In genomic region chr14:93953739-93954515, GRCh38 we compare ENCODE assay signal across 1 cellular context.
TF ChIP-seq lines count a peak whose summit lies in the region.

No MANE protein-coding gene starts in this region.

TF ChIP-seq in H1, 55 proteins besides CTCF, POLR2A, EP300 and RAD21:
- TF ChIP-seq, protein P1, sequence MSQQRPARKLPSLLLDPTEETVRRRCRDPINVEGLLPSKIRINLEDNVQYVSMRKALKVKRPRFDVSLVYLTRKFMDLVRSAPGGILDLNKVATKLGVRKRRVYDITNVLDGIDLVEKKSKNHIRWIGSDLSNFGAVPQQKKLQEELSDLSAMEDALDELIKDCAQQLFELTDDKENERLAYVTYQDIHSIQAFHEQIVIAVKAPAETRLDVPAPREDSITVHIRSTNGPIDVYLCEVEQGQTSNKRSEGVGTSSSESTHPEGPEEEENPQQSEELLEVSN (IDR thresholded peaks at IDR 0.05): no peak
- no peak for TF ChIP-seq TAF1 (IDR thresholded peaks at IDR 0.05; ENCODE audit: low read depth, low read length)
- TF ChIP-seq TAF7 (optimal IDR thresholded peaks at IDR 0.05; ENCODE audit: borderline replicate concordance, low read depth, low read length): no peak
- no peak for TF ChIP-seq SP2 (IDR thresholded peaks at IDR 0.05; ENCODE audit: low read length)
- no peak for TF ChIP-seq KDM1A (IDR thresholded peaks at IDR 0.05; ENCODE audit: borderline replicate concordance, low read length)
- no peak for TF ChIP-seq SP4 (IDR thresholded peaks at IDR 0.05; ENCODE audit: low read length)
- TF ChIP-seq POU5F1 (IDR thresholded peaks at IDR 0.05; ENCODE audit: low read depth, low read length): no peak
- no peak for TF ChIP-seq SRF (IDR thresholded peaks at IDR 0.05; ENCODE audit: low read depth, low read length)
- TF ChIP-seq TBP (IDR thresholded peaks at IDR 0.05; ENCODE audit: low read depth, low read length): no peak
- TF ChIP-seq ATF3 (IDR thresholded peaks at IDR 0.05; ENCODE audit: insufficient read depth, low read depth, low read length): no peak
- no peak for TF ChIP-seq CBX5 (IDR thresholded peaks at IDR 0.05; ENCODE audit: low read depth, low read length)
- TF ChIP-seq FOSL1 (IDR thresholded peaks at IDR 0.05; ENCODE audit: insufficient read depth, low read depth, low read length): no peak
- TF ChIP-seq HDAC2 (IDR thresholded peaks at IDR 0.05; ENCODE audit: borderline replicate concordance in 1 of 2, low read depth in 2 of 2, low read length in 2 of 2): no peak
- no peak for TF ChIP-seq POLR2AphosphoS5 (IDR thresholded peaks at IDR 0.05; ENCODE audit: low read depth, low read length)
- no peak for TF ChIP-seq BRCA1 (IDR thresholded peaks at IDR 0.05; ENCODE audit: low read depth, low read length)
- TF ChIP-seq PHF8 (conservative IDR thresholded peaks at IDR 0.05; ENCODE audit: low read depth, low read length): no peak
- TF ChIP-seq SIX5 (IDR thresholded peaks at IDR 0.05; ENCODE audit: low read depth, low read length): no peak
